8 cellular contexts compared by ENCODE assay signal in the genomic region with DNA sequence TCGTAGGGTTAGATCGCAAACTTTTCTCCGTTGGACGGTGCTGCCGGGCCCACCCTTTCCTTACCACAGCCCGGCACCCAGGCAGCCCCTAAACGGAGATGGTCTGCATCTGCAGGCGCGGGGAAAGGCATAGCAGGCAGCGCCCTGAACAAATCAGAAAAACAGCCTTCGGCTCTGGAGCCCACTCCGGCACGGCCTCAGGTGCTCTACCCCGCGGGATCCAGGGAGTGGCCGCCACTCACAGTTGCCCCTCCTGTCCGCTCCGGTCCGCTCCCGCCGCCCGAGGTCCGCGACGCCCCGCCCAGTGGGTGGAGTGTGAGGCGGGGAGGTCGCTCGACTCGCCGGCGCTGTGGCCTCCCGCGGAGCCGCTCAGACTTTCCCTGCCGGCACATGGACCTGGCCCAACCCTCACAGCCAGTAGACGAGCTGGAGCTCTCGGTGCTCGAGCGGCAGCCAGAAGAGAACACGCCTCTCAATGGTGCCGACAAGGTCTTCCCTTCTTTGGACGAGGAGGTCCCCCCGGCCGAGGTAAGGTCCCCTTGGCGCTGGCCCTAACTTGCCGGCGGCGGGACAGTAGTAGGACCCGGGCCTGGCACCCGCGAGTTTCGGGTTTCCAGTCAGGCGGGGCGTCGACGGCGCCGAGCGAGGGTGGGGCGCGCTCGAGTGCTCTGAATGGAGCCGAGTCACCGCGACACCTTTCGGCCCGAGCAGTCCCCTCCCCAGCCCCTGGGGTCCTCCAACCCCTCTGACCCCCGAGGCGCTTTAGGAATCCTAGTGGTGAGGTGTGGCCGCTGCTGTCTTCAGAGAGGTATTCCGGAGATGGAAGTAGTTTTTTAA. TPM values are rescaled to one million over a fixed set of nuclear protein-coding genes. Genes with fewer than 3 reads are reported as not detected.
DNase-seq lines count a peak whose midpoint lies in the region; ATAC-seq and TF ChIP-seq lines count a peak whose summit lies in the region.

A gene with protein sequence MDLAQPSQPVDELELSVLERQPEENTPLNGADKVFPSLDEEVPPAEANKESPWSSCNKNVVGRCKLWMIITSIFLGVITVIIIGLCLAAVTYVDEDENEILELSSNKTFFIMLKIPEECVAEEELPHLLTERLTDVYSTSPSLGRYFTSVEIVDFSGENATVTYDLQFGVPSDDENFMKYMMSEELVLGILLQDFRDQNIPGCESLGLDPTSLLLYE (plus strand): TSS at position 372 of the 837 bp plus-strand sequence. CDS start 19 bp downstream, at position 391.

- TF ChIP-seq POLR2A in breast epithelium (IDR thresholded peaks at IDR 0.05) = peak; percentile 12

- H3K27ac ChIP-seq in breast epithelium = peak within 1 kb of the TSS; percentile 65 to 74

- no peaks in the 10 kb centered on the region for H3K27me3 ChIP-seq in breast epithelium
- H3K27me3 ChIP-seq in skeletal muscle satellite cell (ENCODE audit: control insufficient read depth, insufficient read depth, low read length) = no peaks in the 10 kb centered on the region

- DNase-seq in NCI-H146 (lab: John Stamatoyannopoulos, UW) = peak; percentile 98
- peak; percentile 69 to 84 for DNase-seq in breast epithelium (ENCODE audit: low spot score in 2 of 2)
- peak; percentile 97 for DNase-seq in iPS-NIHi11 (ENCODE audit: low spot score)
- no peak for DNase-seq in cerebellar nuclear complex (lab: John Stamatoyannopoulos, UW)

- H3K4me3 ChIP-seq in GM12875 (ENCODE audit: low read depth, low read length) (peak within 1 kb of the TSS; percentile 44), WI38 (ENCODE audit: low read depth, low read length) (peak within 1 kb of the TSS; percentile 62), breast epithelium (peak within 1 kb of the TSS; percentile 49 to 73 (median 62)), skeletal muscle satellite cell (ENCODE audit: low read length) (peak within 1 kb of the TSS; percentile 91)

- no peaks in the 10 kb centered on the region for H3K36me3 ChIP-seq in breast epithelium
- no peaks in the 10 kb centered on the region for H3K36me3 ChIP-seq in skeletal muscle satellite cell (ENCODE audit: insufficient read depth, low read length)

- intact Hi-C loops in breast epithelium (cut with DNase I; ENCODE audit: low total_unique reads) = no loop called here

- H3K9me3 ChIP-seq in breast epithelium = no peaks in the 10 kb centered on the region
- H3K9me3 ChIP-seq in skeletal muscle satellite cell (replicated peaks; ENCODE audit: low read length) = no peaks in the 10 kb centered on the region

- ATAC-seq in HG02588 (IDR thresholded peaks at IDR 0.05; ENCODE audit: unreplicated experiment) = peak; percentile 88

- H3K9ac ChIP-seq in skeletal muscle satellite cell (ENCODE audit: low read depth, low read length) = peak within 1 kb of the TSS; percentile 85

- TF ChIP-seq CTCF in GM12875 (IDR thresholded peaks at IDR 0.05; ENCODE audit: borderline replicate concordance, insufficient read depth, low read depth, low read length) (no peak), WI38 (IDR thresholded peaks at IDR 0.05; ENCODE audit: low read depth, low read length) (no peak), breast epithelium (IDR thresholded peaks at IDR 0.05) (peak in 2 of 3 donors; percentile 29 to 30)

- H3K4me1 ChIP-seq in breast epithelium = no peaks in the 10 kb centered on the region
- peaks cover 24% of the 10 kb centered on the region for H3K4me1 ChIP-seq in skeletal muscle satellite cell (ENCODE audit: control insufficient read depth, insufficient read depth, low read length)

- H3K4me2 ChIP-seq in skeletal muscle satellite cell (ENCODE audit: low read length) = peak within 1 kb of the TSS; percentile 99

RNA-seq across cellular contexts. Expression of the gene that starts here (rescaled TPM):
- 10 to 100 TPM in 1 of 3 donors, 1 to 10 TPM in 1, under 1 TPM in 1; 0.64 to 23.6 (median 8.5) TPM for total RNA-seq in breast epithelium
- 0.87 and 1.0 TPM in 2 replicates for total RNA-seq in skeletal muscle satellite cell (2012; rRNA removed)

Comparison
In these comparisons a context has a peak if more than half of its experiments do, and no peak if none do; other contexts are left out.
1. CTCF ChIP-seq: peak in breast epithelium (2 of 3); none in GM12875 (single experiment) and WI38 (single experiment).
2. DNase-seq: peak in NCI-H146 (single experiment), breast epithelium (2 of 2) and iPS-NIHi11 (single experiment); none in cerebellar nuclear complex (0 of 2).
3. Peak in every context shown above with its lines, with median percentiles within 50 percentile points of each other: H3K4me3 ChIP-seq.